ENCODE assay signal across 8 cellular contexts in the genomic region with DNA sequence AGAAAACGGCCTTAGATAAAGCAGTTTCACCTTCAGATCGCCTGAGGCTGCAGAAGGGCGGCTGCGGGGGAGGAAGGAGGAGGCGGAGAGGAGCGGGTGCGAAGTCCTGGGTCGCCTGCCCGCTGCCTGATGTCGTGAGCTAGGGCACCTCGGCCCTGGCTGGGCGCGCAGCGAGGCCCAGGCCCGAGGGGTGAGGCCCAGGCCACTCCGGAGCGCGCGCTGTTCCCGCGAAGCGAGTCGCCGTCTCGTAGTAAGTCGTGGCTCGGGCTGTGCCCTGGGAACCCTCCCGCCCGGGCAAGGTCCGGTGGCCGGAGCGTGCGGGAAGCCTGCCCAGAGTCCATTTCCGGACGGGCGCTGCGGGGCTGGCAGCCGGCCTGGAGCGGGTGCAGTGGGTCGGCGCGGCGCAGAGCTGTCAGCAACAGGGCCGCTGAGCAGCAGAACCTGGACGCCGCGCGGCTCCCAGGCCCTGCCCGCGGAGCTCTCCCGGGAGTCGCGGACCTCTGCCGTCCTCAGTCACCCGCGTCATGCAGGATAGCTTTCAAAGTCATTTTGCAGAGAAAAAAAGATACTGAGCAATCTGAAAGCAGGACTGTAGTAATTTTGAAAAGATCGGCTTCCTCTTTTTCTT. TPM values are rescaled to one million over a fixed set of nuclear protein-coding genes. Genes with fewer than 3 reads are reported as not detected.
DNase-seq lines count a peak whose midpoint lies in the region; ATAC-seq, FAIRE-seq and TF ChIP-seq lines count a peak whose summit lies in the region.

No MANE protein-coding gene starts in this region.

- CTCF ChIA-PET in CD8-positive, alpha-beta T cell (lab: Charles Lee) = interaction anchor here (1.0 to 1.6 kb wide), 2 partner anchors 10 to 351 kb away, joined by 3 read pairs; no protein-coding TSS in a partner anchor
- CTCF ChIA-PET in activated B cell treated with CpG ODN at 0.5 μM for 24 hours (lab: Charles Lee) = interaction anchor here (1.2 to 1.3 kb wide), 2 partner anchors 26 to 80 kb away, joined by 3 to 4 read pairs; no protein-coding TSS in a partner anchor
- CTCF ChIA-PET in HepG2 (lab: Yijun Ruan, JAX; ENCODE audit: low intra/inter-chr PET ratio, low total read pairs) = no interaction called here

- peak overlapping the region; percentile 25 for H2AFZ ChIP-seq in HepG2 (ENCODE audit: low read length)

- intact Hi-C loops in CD8-positive, alpha-beta T cell (cut with DNase I, micrococcal nuclease) = loop anchor here in 1 of 2 experiments (2.0 to 10.0 kb wide), 2 partner anchors 26 to 422 kb away; no protein-coding TSS in a partner anchor
- intact Hi-C loops in activated B cell treated with CpG ODN at 0.5 μM for 24 hours (cut with micrococcal nuclease) (loop anchor here (1.0 to 10.0 kb wide), 5 partner anchors 26 to 352 kb away; no protein-coding TSS in a partner anchor), HepG2 (cut with micrococcal nuclease; ENCODE audit: unreplicated experiment) (loop anchor here (2.0 kb wide), 1 partner anchor 14 kb away; no protein-coding TSS in a partner anchor)
- intact Hi-C loops in dendritic cell treated with granulocyte-macrophage colony-stimulating factor and Interleukin-4, amounts not matched to agents 40 ng/mL and 50 ng/mL, for 4 days (cut with micrococcal nuclease) = no loop called here

- no peak for TF ChIP-seq RAD21 in HepG2 (CRISPR knock-in tag; IDR thresholded peaks at IDR 0.05)

- POLR2A ChIA-PET in CD8-positive, alpha-beta T cell (lab: Charles Lee) = interaction anchor here (1.6 kb wide), 1 partner anchor 26 kb away, joined by 4 read pairs; no protein-coding TSS in a partner anchor
- POLR2A ChIA-PET in activated B cell treated with CpG ODN at 0.5 μM for 24 hours (lab: Charles Lee) = interaction anchor here (1.1 to 1.8 kb wide), 5 partner anchors 14 to 71 kb away, joined by 3 to 9 read pairs (median 4); no protein-coding TSS in a partner anchor
- POLR2A ChIA-PET in HepG2 (lab: Yijun Ruan, JAX) = interaction anchor here (1.0 kb wide), 1 partner anchor 19 kb away, joined by 3 read pairs; the partner anchor contains the start of gene TRIM2

- in situ Hi-C loops in HepG2 (cut with HindIII; ENCODE audit: extremely low pct_ligation_motif_present, low pct_unique_long_range_greater_than_20kb) = no loop called here

- no peak for FAIRE-seq in HepG2 (lab: Jason Lieb, UNC)

- 1% methylated on average over 10 of the region's 57 CpGs for WGBS in HepG2 (ENCODE audit: low lambda C conversion rate)

- DNase-seq in CD8-positive, alpha-beta T cell = peak in 4 of 7 experiments; percentile 5 to 60 (median 18)
- DNase-seq in HPDE6-E6E7 (ENCODE audit: extremely low spot score) = peak; percentile 63
- DNase-seq in activated B cell treated with CpG ODN at 0.5 μM for 24 hours = peak; percentile 46
- no peak for DNase-seq in HepG2 (ENCODE audit: low spot score)
- no peak for DNase-seq in NCI-H128 (lab: John Stamatoyannopoulos, UW; ENCODE audit: unreplicated experiment)

- peak overlapping the region; percentile 68 for H3K4me3 ChIP-seq in CD8-positive, alpha-beta T cell (ENCODE audit: low read depth, low read length)
- H3K4me3 ChIP-seq in HepG2 (replicated peaks in 1 of 3; ENCODE audit: insufficient read depth in 1 of 3, low read depth in 2 of 3, low read length in 3 of 3) = peak overlapping the region; percentile 71 to 74 (median 72)

- ATAC-seq in CD8-positive, alpha-beta T cell = peak; percentile 48
- peak; percentile 25 for ATAC-seq in GM19468 (IDR thresholded peaks at IDR 0.05; ENCODE audit: extremely low read depth, unreplicated experiment)
- peak; percentile 65 for ATAC-seq in activated B cell treated with CpG ODN at 0.5 μM for 24 hours (ENCODE audit: low read depth)
- ATAC-seq in HepG2 = peak; percentile 96
- peak; percentile 83 for ATAC-seq in stimulated activated memory B cell treated with anti-CD40 and anti-IgM and Interleukin-4, amounts not matched to agents 10 μg/mL and 1 μg/mL and 100 μg/mL, for 72 hours

- no peaks in the 10 kb centered on the region for H3K79me2 ChIP-seq in HepG2 (ENCODE audit: insufficient read depth, low read length)

- no peaks in the 10 kb centered on the region for H3K9me3 ChIP-seq in CD8-positive, alpha-beta T cell (ENCODE audit: low read length)
- no peaks in the 10 kb centered on the region for H3K9me3 ChIP-seq in HepG2 (ENCODE audit: low read length)

- H3K36me3 Mint-ChIP-seq in CD8-positive, alpha-beta T cell = no peaks in the 10 kb centered on the region
- H3K36me3 Mint-ChIP-seq in activated B cell treated with CpG ODN at 0.5 μM for 24 hours (ENCODE audit: low read depth) = peaks cover 5% of the 10 kb centered on the region
- H3K36me3 Mint-ChIP-seq in dendritic cell treated with granulocyte-macrophage colony-stimulating factor and Interleukin-4, amounts not matched to agents 40 ng/mL and 50 ng/mL, for 4 days (ENCODE audit: low read depth) = peaks cover 6% of the 10 kb centered on the region
- H3K36me3 Mint-ChIP-seq in stimulated activated memory B cell treated with anti-CD40 and anti-IgM and Interleukin-4, amounts not matched to agents 10 μg/mL and 1 μg/mL and 100 μg/mL, for 72 hours = peaks cover 8% of the 10 kb centered on the region

- H3K4me1 Mint-ChIP-seq in CD8-positive, alpha-beta T cell (ENCODE audit: low read depth) = peaks cover 29% of the 10 kb centered on the region
- peaks cover 34% of the 10 kb centered on the region for H3K4me1 Mint-ChIP-seq in activated B cell treated with CpG ODN at 0.5 μM for 24 hours
- peaks cover 23% of the 10 kb centered on the region for H3K4me1 Mint-ChIP-seq in dendritic cell treated with granulocyte-macrophage colony-stimulating factor and Interleukin-4, amounts not matched to agents 40 ng/mL and 50 ng/mL, for 4 days (ENCODE audit: low read depth)
- H3K4me1 Mint-ChIP-seq in stimulated activated memory B cell treated with anti-CD40 and anti-IgM and Interleukin-4, amounts not matched to agents 10 μg/mL and 1 μg/mL and 100 μg/mL, for 72 hours = peaks cover 32% of the 10 kb centered on the region

- TF ChIP-seq CTCF in CD8-positive, alpha-beta T cell (IDR thresholded peaks at IDR 0.05) = no peak
- TF ChIP-seq CTCF in activated B cell treated with CpG ODN at 0.5 μM for 24 hours (IDR thresholded peaks at IDR 0.05) (no peak), HepG2 (CRISPR knock-in tag; IDR thresholded peaks at IDR 0.05) (no peak)

- H4K20me1 ChIP-seq in HepG2 (ENCODE audit: insufficient read depth, low read length) = no peaks in the 10 kb centered on the region

- H3K36me3 ChIP-seq in CD8-positive, alpha-beta T cell (ENCODE audit: insufficient read depth, low read length) = no peaks in the 10 kb centered on the region
- no peaks in the 10 kb centered on the region for H3K36me3 ChIP-seq in HepG2 (replicated peaks in 1 of 2; ENCODE audit: control insufficient read depth in 1 of 2, insufficient read depth in 2 of 2, low read length in 2 of 2)

- H3K4me1 ChIP-seq in CD8-positive, alpha-beta T cell (ENCODE audit: insufficient read depth, low read length) = peaks cover 17% of the 10 kb centered on the region
- peaks cover 32% of the 10 kb centered on the region for H3K4me1 ChIP-seq in HepG2 (ENCODE audit: insufficient read depth, low read length)

- H3K27ac ChIP-seq in CD8-positive, alpha-beta T cell (ENCODE audit: low read depth, low read length) = no peak overlapping the region
- peak overlapping the region; percentile 62 for H3K27ac ChIP-seq in HepG2 (ENCODE audit: extremely low read length, insufficient read depth, low read length)

- TSS peak; percentile 57 for BruUV-seq in HepG2 (replicated peaks; lab: Mats Ljungman, UMichigan)

- peaks cover 12% of the 10 kb centered on the region for H3K27me3 Mint-ChIP-seq in CD8-positive, alpha-beta T cell (ENCODE audit: low read depth)
- H3K27me3 Mint-ChIP-seq in activated B cell treated with CpG ODN at 0.5 μM for 24 hours = peaks cover 4% of the 10 kb centered on the region
- H3K27me3 Mint-ChIP-seq in dendritic cell treated with granulocyte-macrophage colony-stimulating factor and Interleukin-4, amounts not matched to agents 40 ng/mL and 50 ng/mL, for 4 days = peaks cover 28% of the 10 kb centered on the region
- H3K27me3 Mint-ChIP-seq in stimulated activated memory B cell treated with anti-CD40 and anti-IgM and Interleukin-4, amounts not matched to agents 10 μg/mL and 1 μg/mL and 100 μg/mL, for 72 hours = no peaks in the 10 kb centered on the region

- no peaks in the 10 kb centered on the region for H3K27me3 ChIP-seq in CD8-positive, alpha-beta T cell (ENCODE audit: insufficient read depth, low read length)
- peaks cover 0 to 2% of the 10 kb centered on the region in 2 experiments; a peak in 1 of 5 replicates for H3K27me3 ChIP-seq in HepG2 (ENCODE audit: control insufficient read depth in 1 of 2, insufficient read depth in 2 of 2, low read length in 2 of 2)

- peak overlapping the region; percentile 88 for H3K4me3 Mint-ChIP-seq in CD8-positive, alpha-beta T cell
- peak overlapping the region; percentile 89 for H3K4me3 Mint-ChIP-seq in activated B cell treated with CpG ODN at 0.5 μM for 24 hours
- peak overlapping the region; percentile 76 for H3K4me3 Mint-ChIP-seq in dendritic cell treated with granulocyte-macrophage colony-stimulating factor and Interleukin-4, amounts not matched to agents 40 ng/mL and 50 ng/mL, for 4 days
- H3K4me3 Mint-ChIP-seq in stimulated activated memory B cell treated with anti-CD40 and anti-IgM and Interleukin-4, amounts not matched to agents 10 μg/mL and 1 μg/mL and 100 μg/mL, for 72 hours = peak overlapping the region; percentile 82

- no peak for TF ChIP-seq EP300 in HepG2 (IDR thresholded peaks at IDR 0.05; ENCODE audit: low read depth in 2 of 2, low read length in 2 of 2)
- no peak for TF ChIP-seq EP300 in HepG2 (CRISPR knock-in tag; IDR thresholded peaks at IDR 0.05; ENCODE audit: borderline replicate concordance)

- TF ChIP-seq POLR2A in HepG2 (IDR thresholded peaks at IDR 0.05; ENCODE audit: insufficient read depth in 1 of 2, low read depth in 2 of 2, low read length in 2 of 2) = peak in 1 of 2 experiments; percentile 33; a peak in 1 of 4 replicates

- peak overlapping the region; percentile 90 for H3K4me2 ChIP-seq in HepG2 (ENCODE audit: low read depth, low read length)

- peak overlapping the region; percentile 69 for H3K9ac ChIP-seq in HepG2 (ENCODE audit: insufficient read depth, low read depth, low read length)

- peak overlapping the region; percentile 20 for H3K27ac Mint-ChIP-seq in CD8-positive, alpha-beta T cell
- H3K27ac Mint-ChIP-seq in activated B cell treated with CpG ODN at 0.5 μM for 24 hours = peak overlapping the region; percentile 73
- H3K27ac Mint-ChIP-seq in dendritic cell treated with granulocyte-macrophage colony-stimulating factor and Interleukin-4, amounts not matched to agents 40 ng/mL and 50 ng/mL, for 4 days = peak overlapping the region; percentile 71
- peak overlapping the region; percentile 85 for H3K27ac Mint-ChIP-seq in stimulated activated memory B cell treated with anti-CD40 and anti-IgM and Interleukin-4, amounts not matched to agents 10 μg/mL and 1 μg/mL and 100 μg/mL, for 72 hours

- no peaks in the 10 kb centered on the region for H3K9me3 Mint-ChIP-seq in CD8-positive, alpha-beta T cell
- peaks cover 5% of the 10 kb centered on the region for H3K9me3 Mint-ChIP-seq in activated B cell treated with CpG ODN at 0.5 μM for 24 hours
- peaks cover 26% of the 10 kb centered on the region for H3K9me3 Mint-ChIP-seq in dendritic cell treated with granulocyte-macrophage colony-stimulating factor and Interleukin-4, amounts not matched to agents 40 ng/mL and 50 ng/mL, for 4 days
- peaks cover 4% of the 10 kb centered on the region for H3K9me3 Mint-ChIP-seq in stimulated activated memory B cell treated with anti-CD40 and anti-IgM and Interleukin-4, amounts not matched to agents 10 μg/mL and 1 μg/mL and 100 μg/mL, for 72 hours

RNA-seq across cellular contexts. Expression of gene TRIM2, which starts 18.7 kb away (rescaled TPM):
- total RNA-seq in CD8-positive, alpha-beta T cell = under 1 TPM; 0.22 to 0.43 TPM
- total RNA-seq in activated B cell treated with CpG ODN at 0.5 μM for 24 hours = 5.1 and 5.5 TPM in 2 replicates
- 4.2 and 7.0 TPM in 2 replicates for total RNA-seq in HepG2 (2016; rRNA removed; fragmentation: Illumina TruSeq; extraction: Trizol)
- 1.8 and 2.6 TPM in 2 replicates for total RNA-seq in HepG2 (2016; cell fraction: cytosol; rRNA removed; fragmentation: Illumina TruSeq; extraction: Trizol; ENCODE audit: low read depth)
- total RNA-seq in HepG2 (2016; cell fraction: insoluble cytoplasmic fraction; rRNA removed; fragmentation: Illumina TruSeq; extraction: Trizol) = 3.7 and 4.1 TPM in 2 replicates
- 1.2 and 1.3 TPM in 2 replicates for total RNA-seq in HepG2 (2016; cell fraction: membrane; rRNA removed; fragmentation: Illumina TruSeq; extraction: Trizol)
- total RNA-seq in HepG2 (2016; cell fraction: nucleus; rRNA removed; fragmentation: Illumina TruSeq; extraction: Trizol) = 5.2 and 6.5 TPM in 2 replicates
- 2.1 and 2.9 TPM in 2 replicates for polyA plus RNA-seq in HepG2 (2011; rRNA removed)
- polyA plus RNA-seq in HepG2 (2011; cell fraction: cytosol; rRNA removed) = 2.1 and 2.4 TPM in 2 replicates
- polyA plus RNA-seq in HepG2 (2011; cell fraction: nucleus; rRNA removed) = 2.8 and 4.0 TPM in 2 replicates
- polyA plus RNA-seq in HepG2 (2012) = 1.9 and 2.8 TPM in 2 replicates
- 0.27 and 0.29 TPM in 2 replicates for polyA plus RNA-seq in HepG2 (2016; cell fraction: cytosol; fragmentation: Illumina TruSeq; extraction: Trizol; ENCODE audit: low read depth)
- polyA plus RNA-seq in HepG2 (2016; cell fraction: insoluble cytoplasmic fraction; fragmentation: Illumina TruSeq; extraction: Trizol; ENCODE audit: low read depth) = 2.8 and 2.9 TPM in 2 replicates
- 0.50 and 0.55 TPM in 2 replicates for polyA plus RNA-seq in HepG2 (2016; cell fraction: membrane; fragmentation: Illumina TruSeq; extraction: Trizol; ENCODE audit: low read depth)
- polyA plus RNA-seq in HepG2 (2016; cell fraction: nucleus; fragmentation: Illumina TruSeq; extraction: Trizol; ENCODE audit: insufficient read depth, low read depth) = 2.9 and 3.5 TPM in 2 replicates
- polyA minus RNA-seq in HepG2 (2011; rRNA and poly(A)+ RNA removed; ENCODE audit: low replicate concordance) = 10.3 and 18.9 TPM in 2 replicates
- polyA minus RNA-seq in HepG2 (2011; cell fraction: cytosol; rRNA and poly(A)+ RNA removed) = 4.3 and 6.3 TPM in 2 replicates
- polyA minus RNA-seq in HepG2 (2011; cell fraction: nucleus; rRNA and poly(A)+ RNA removed) = 10.4 and 12.2 TPM in 2 replicates

Comparison
In these comparisons a context has a peak if more than half of its experiments do, and no peak if none do; other contexts are left out.
1. ATAC-seq: peak in every context shown above with its lines; median percentile 96 in HepG2; 83 in stimulated activated memory B cell treated with anti-CD40 and anti-IgM and Interleukin-4, amounts not matched to agents 10 μg/mL and 1 μg/mL and 100 μg/mL, for 72 hours; 65 in activated B cell treated with CpG ODN at 0.5 μM for 24 hours; 48 in CD8-positive, alpha-beta T cell; 25 in GM19468.
2. DNase-seq: peak in CD8-positive, alpha-beta T cell (4 of 7), HPDE6-E6E7 (single experiment) and activated B cell treated with CpG ODN at 0.5 μM for 24 hours (single experiment); none in HepG2 (single experiment) and NCI-H128 (single experiment).
3. H3K27ac Mint-ChIP-seq: peak in every context shown above with its lines; median percentile 85 in stimulated activated memory B cell treated with anti-CD40 and anti-IgM and Interleukin-4, amounts not matched to agents 10 μg/mL and 1 μg/mL and 100 μg/mL, for 72 hours; 73 in activated B cell treated with CpG ODN at 0.5 μM for 24 hours; 71 in dendritic cell treated with granulocyte-macrophage colony-stimulating factor and Interleukin-4, amounts not matched to agents 40 ng/mL and 50 ng/mL, for 4 days; 20 in CD8-positive, alpha-beta T cell.
4. Peak in every context shown above with its lines, with median percentiles within 50 percentile points of each other: H3K4me3 Mint-ChIP-seq.